8 cellular contexts compared by ENCODE assay signal in genomic region chr12:88035271-88035906, GRCh38. TPM values are rescaled to one million over a fixed set of nuclear protein-coding genes. Genes with fewer than 3 reads are reported as not detected.
DNase-seq lines count a peak whose midpoint lies in the region; ATAC-seq and TF ChIP-seq lines count a peak whose summit lies in the region.

No MANE protein-coding gene starts in this region.

- DNase-seq in C1 segment of cervical spinal cord (lab: John Stamatoyannopoulos, UW) (peak; percentile 54 to 92 (median 84)), NCI-H526 treated with DMSO at 0.1 percent for 48 hours (lab: John Stamatoyannopoulos, UW) (peak; percentile 79), dermis blood vessel endothelial cell (peak; percentile 90)
- peak; percentile 89 for DNase-seq in activated CD4-positive, alpha-beta T cell treated with anti-CD3 and anti-CD28 coated beads, Interleukin-2, amount 10 ng/mL, durations not matched to agents 7 days and 5 days
- peak; percentile 90 for DNase-seq in stimulated activated CD4-positive, alpha-beta T cell treated with anti-CD3 and anti-CD28 coated beads, Interleukin-4, amount 100 ng/mL, for 1 hour

- no peaks in the 10 kb centered on the region for H3K27me3 ChIP-seq in liver (ENCODE audit: control insufficient read depth in 4 of 4, insufficient read depth in 4 of 4, low read length in 3 of 4)

- H3K9me3 ChIP-seq in liver (ENCODE audit: control insufficient read depth in 4 of 4, low read length in 3 of 4) = no peaks in the 10 kb centered on the region

- H3K27me3 Mint-ChIP-seq in activated CD4-positive, alpha-beta T cell treated with anti-CD3 and anti-CD28 coated beads, Interleukin-2, amount 10 ng/mL, durations not matched to agents 7 days and 5 days = no peaks in the 10 kb centered on the region

- POLR2A ChIA-PET in activated CD4-positive, alpha-beta T cell treated with anti-CD3 and anti-CD28 coated beads, Interleukin-2, amount 10 ng/mL, durations not matched to agents 7 days and 5 days (lab: Charles Lee) = no interaction called here

- no peaks in the 10 kb centered on the region for H3K36me3 ChIP-seq in liver (ENCODE audit: control insufficient read depth in 4 of 4, insufficient read depth in 3 of 4, low read depth in 1 of 4, low read length in 3 of 4)

- H3K27ac Mint-ChIP-seq in activated CD4-positive, alpha-beta T cell treated with anti-CD3 and anti-CD28 coated beads, Interleukin-2, amount 10 ng/mL, durations not matched to agents 7 days and 5 days = peak overlapping the region; percentile 93

- H3K4me1 Mint-ChIP-seq in activated CD4-positive, alpha-beta T cell treated with anti-CD3 and anti-CD28 coated beads, Interleukin-2, amount 10 ng/mL, durations not matched to agents 7 days and 5 days = peaks cover 53% of the 10 kb centered on the region

- TF ChIP-seq RAD21 in liver (IDR thresholded peaks at IDR 0.05) = no peak

- peaks cover 7% of the 10 kb centered on the region for H3K36me3 Mint-ChIP-seq in activated CD4-positive, alpha-beta T cell treated with anti-CD3 and anti-CD28 coated beads, Interleukin-2, amount 10 ng/mL, durations not matched to agents 7 days and 5 days (ENCODE audit: low read depth)

- H3K9me3 Mint-ChIP-seq in activated CD4-positive, alpha-beta T cell treated with anti-CD3 and anti-CD28 coated beads, Interleukin-2, amount 10 ng/mL, durations not matched to agents 7 days and 5 days = peaks cover 7% of the 10 kb centered on the region

- H3K4me3 Mint-ChIP-seq in activated CD4-positive, alpha-beta T cell treated with anti-CD3 and anti-CD28 coated beads, Interleukin-2, amount 10 ng/mL, durations not matched to agents 7 days and 5 days = peak overlapping the region; percentile 96

- H3K27ac ChIP-seq in liver (ENCODE audit: low read depth in 1 of 2, low read length in 2 of 2) = peak overlapping the region; percentile 71

- TF ChIP-seq CTCF in liver (IDR thresholded peaks at IDR 0.05; ENCODE audit: low read depth, low read length, missing input control) = no peak

- peak overlapping the region; percentile 77 to 91 (median 81) for H3K4me3 ChIP-seq in liver (ENCODE audit: low read depth in 1 of 3, low read length in 3 of 3)

- under 1% methylated on average over 54 of the region's 54 CpGs for WGBS in liver

- H3K4me1 ChIP-seq in liver (ENCODE audit: control insufficient read depth in 4 of 4, insufficient read depth in 4 of 4, low read length in 3 of 4) = peaks cover 3 to 19% (median 13%) of the 10 kb centered on the region in 4 donors

- ATAC-seq in GM19351 (IDR thresholded peaks at IDR 0.05; ENCODE audit: unreplicated experiment) = peak; percentile 98
- ATAC-seq in HG03520 (IDR thresholded peaks at IDR 0.05; ENCODE audit: unreplicated experiment) = peak; percentile 100

- CTCF ChIA-PET in activated CD4-positive, alpha-beta T cell treated with anti-CD3 and anti-CD28 coated beads, Interleukin-2, amount 10 ng/mL, durations not matched to agents 7 days and 5 days (lab: Charles Lee) = no interaction called here

- peak overlapping the region; percentile 49 to 70 for H3K9ac ChIP-seq in liver (ENCODE audit: low read depth in 1 of 2, low read length in 2 of 2)

TF ChIP-seq in liver, 16 proteins besides CTCF, POLR2A, EP300 and RAD21:
- no peak for TF ChIP-seq EGR1 (IDR thresholded peaks at IDR 0.05; ENCODE audit: low read depth in 2 of 2)
- no peak for TF ChIP-seq FOXA2 (IDR thresholded peaks at IDR 0.05)
- TF ChIP-seq NR2F2 (IDR thresholded peaks at IDR 0.05) = no peak
- peak; percentile 54 for TF ChIP-seq REST (IDR thresholded peaks at IDR 0.05)
- TF ChIP-seq MAX (IDR thresholded peaks at IDR 0.05) = peak; percentile 58
- peak; percentile 40 for TF ChIP-seq TAF1 (conservative IDR thresholded peaks at IDR 0.05)
- TF ChIP-seq HNF4A (conservative IDR thresholded peaks at IDR 0.05) = no peak
- no peak for TF ChIP-seq FOXA1 (IDR thresholded peaks at IDR 0.05)
- TF ChIP-seq ATF3 (IDR thresholded peaks at IDR 0.05) = no peak
- no peak for TF ChIP-seq JUND (IDR thresholded peaks at IDR 0.05)
- TF ChIP-seq YY1 (IDR thresholded peaks at IDR 0.05) = peak; percentile 64
- TF ChIP-seq GABPA (IDR thresholded peaks at IDR 0.05 in 1 of 2, conservative IDR thresholded peaks at IDR 0.05 in 1 of 2) = peak in 1 of 2 donors; percentile 62
- no peak for TF ChIP-seq ZBTB33 (IDR thresholded peaks at IDR 0.05)
- no peak for TF ChIP-seq RXRA (IDR thresholded peaks at IDR 0.05)
- no peak for TF ChIP-seq HNF4G (IDR thresholded peaks at IDR 0.05)
- TF ChIP-seq SP1 (IDR thresholded peaks at IDR 0.05) = no peak

RNA-seq across cellular contexts. Expression of gene C12orf50, which starts 6.2 kb away (rescaled TPM):
- not detected for total RNA-seq in activated CD4-positive, alpha-beta T cell treated with anti-CD3 and anti-CD28 coated beads, Interleukin-2, amount 10 ng/mL, durations not matched to agents 7 days and 5 days
- not detected in 2 replicates for total RNA-seq in dermis blood vessel endothelial cell
- under 1 TPM in 1 of 2 donors, not detected in 1; 0.08 TPM for total RNA-seq in liver
- not detected for polyA plus RNA-seq in liver

Comparison
In these comparisons a context has a peak if more than half of its experiments do, and no peak if none do; other contexts are left out.
1. Peak in every context shown above with its lines: DNase-seq, ATAC-seq, H3K4me3 ChIP-seq and H3K27ac ChIP-seq.